In genomic region chr3:53534216-53534615, GRCh38 we compare ENCODE assay signal across 19 cellular contexts. TPM values are rescaled to one million over a fixed set of nuclear protein-coding genes. Genes with fewer than 3 reads are reported as not detected.
DNase-seq lines count a peak whose midpoint lies in the region; ATAC-seq and TF ChIP-seq lines count a peak whose summit lies in the region.
"Had no signal": no experiment of that assay in that cellular context is flagged by ENCODE, and none has a peak within 500 bp of the region (broad histone marks: within the 10 kb centered on the region; RNA-seq: fewer than 3 reads in every experiment).

No MANE protein-coding gene starts in this region.

- no peak overlapping the region for H3K4me2 ChIP-seq in SK-N-SH
- H3K4me2 ChIP-seq: BLaER1 had no signal

- no peaks in the 10 kb centered on the region for H3F3A ChIP-seq in SK-N-SH (replicated peaks; ENCODE audit: insufficient read depth)

- H3K27ac ChIP-seq in SK-N-SH (ENCODE audit: low read depth in 2 of 2, low read length in 1 of 2) = peak overlapping the region in 1 of 2 experiments; percentile 90; a peak in 2 of 4 replicates
- no peak overlapping the region for H3K27ac ChIP-seq in naive thymus-derived CD4-positive, alpha-beta T cell (ENCODE audit: low read depth, low read length)
- H3K27ac ChIP-seq: 22Rv1, BLaER1, GM23248 had no signal

- no peak overlapping the region for H3K4me3 ChIP-seq in SK-N-SH (ENCODE audit: low read depth in 2 of 2, low read length in 1 of 2)
- H3K4me3 ChIP-seq in naive thymus-derived CD4-positive, alpha-beta T cell (ENCODE audit: low read length) = no peak overlapping the region
- H3K4me3 ChIP-seq: BLaER1, GM12878, GM23248 had no signal

- H3K4me3 Mint-ChIP-seq in glutamatergic neuron (ENCODE audit: unreplicated experiment) (peak overlapping the region; percentile 18), nephron (no peak overlapping the region)
- no peak overlapping the region for H3K4me3 Mint-ChIP-seq in naive thymus-derived CD4-positive, alpha-beta T cell
- H3K4me3 Mint-ChIP-seq: B cell; CD8-positive, alpha-beta T cell had no signal

- no peaks in the 10 kb centered on the region for H3K27me3 Mint-ChIP-seq in glutamatergic neuron (ENCODE audit: unreplicated experiment)
- no peaks in the 10 kb centered on the region for H3K27me3 Mint-ChIP-seq in nephron (ENCODE audit: low read depth)
- peaks cover 12 to 51% (median 23%) of the 10 kb centered on the region in 5 donors for H3K27me3 Mint-ChIP-seq in naive thymus-derived CD4-positive, alpha-beta T cell

- TF ChIP-seq CTCF in SK-N-SH (IDR thresholded peaks at IDR 0.05) (no peak), glutamatergic neuron (IDR thresholded peaks at IDR 0.05; ENCODE audit: partially characterized antibody, unreplicated experiment) (no peak), nephron (IDR thresholded peaks at IDR 0.05; ENCODE audit: unreplicated experiment in 3 of 3) (no peak)

- TF ChIP-seq EP300 in SK-N-SH (IDR thresholded peaks at IDR 0.05; ENCODE audit: borderline replicate concordance in 1 of 2, low read depth in 1 of 2, low read length in 1 of 2) = peak in 1 of 2 experiments; percentile 82; a peak in 2 of 4 replicates

- intact Hi-C loops in naive thymus-derived CD4-positive, alpha-beta T cell (cut with micrococcal nuclease) = no loop called here

- POLR2A ChIA-PET in SK-N-SH (lab: Yijun Ruan, JAX) = interaction anchor here (1.4 kb wide), 1 partner anchor 40 kb away, joined by 6 read pairs; the partner anchor contains the start of gene CACNA1D
- POLR2A ChIA-PET in naive thymus-derived CD4-positive, alpha-beta T cell (lab: Charles Lee) = no interaction called here

- CTCF ChIA-PET in SK-N-SH (lab: Yijun Ruan, JAX) = interaction anchor here (0.6 to 5.7 kb wide), 6 partner anchors 10 to 187 kb away, joined by 3 to 25 read pairs (median 4); partner anchors contain the start of gene DCP1A
- CTCF ChIA-PET in naive thymus-derived CD4-positive, alpha-beta T cell (lab: Charles Lee) = no interaction called here

- H3K9ac ChIP-seq in SK-N-SH = no peak overlapping the region
- H3K9ac ChIP-seq: BLaER1, GM23248 had no signal

- no peaks in the 10 kb centered on the region for H3K9me3 Mint-ChIP-seq in glutamatergic neuron (ENCODE audit: unreplicated experiment)
- H3K9me3 Mint-ChIP-seq in nephron = no peaks in the 10 kb centered on the region
- no peaks in the 10 kb centered on the region for H3K9me3 Mint-ChIP-seq in naive thymus-derived CD4-positive, alpha-beta T cell
- H3K9me3 Mint-ChIP-seq: CD4-positive, CD25-positive, alpha-beta regulatory T cell; CD8-positive, alpha-beta T cell had no signal

- H3K4me1 ChIP-seq in SK-N-SH (ENCODE audit: control insufficient read depth in 1 of 2, insufficient read depth in 2 of 2, low read depth in 1 of 2, low read length in 1 of 2) = peaks cover 0 to 43% of the 10 kb centered on the region in 2 experiments; a peak in 2 of 4 replicates
- no peaks in the 10 kb centered on the region for H3K4me1 ChIP-seq in naive thymus-derived CD4-positive, alpha-beta T cell (ENCODE audit: control insufficient read depth in 2 of 2, insufficient read depth in 2 of 2, low read length in 2 of 2)
- H3K4me1 ChIP-seq: Caco-2 had no signal

- ATAC-seq in SK-N-SH treated with all-trans-retinoic acid at 6 μM for 48 hours = no peak
- ATAC-seq in naive thymus-derived CD4-positive, alpha-beta T cell = no peak
- ATAC-seq: CD8-positive, alpha-beta T cell; GM12878 had no signal

- H3K36me3 Mint-ChIP-seq in glutamatergic neuron (ENCODE audit: unreplicated experiment) (no peaks in the 10 kb centered on the region), nephron (ENCODE audit: low read depth) (no peaks in the 10 kb centered on the region)
- H3K36me3 Mint-ChIP-seq in naive thymus-derived CD4-positive, alpha-beta T cell = no peaks in the 10 kb centered on the region
- H3K36me3 Mint-ChIP-seq: CD4-positive, CD25-positive, alpha-beta regulatory T cell; CD8-positive, alpha-beta T cell had no signal

- no peaks in the 10 kb centered on the region for H3K27me3 ChIP-seq in SK-N-SH (ENCODE audit: insufficient read depth)
- H3K27me3 ChIP-seq in naive thymus-derived CD4-positive, alpha-beta T cell (ENCODE audit: control insufficient read depth in 2 of 2, insufficient read depth in 2 of 2, low read length in 2 of 2) = no peaks in the 10 kb centered on the region
- H3K27me3 ChIP-seq: BLaER1 had no signal

- H3K36me3 ChIP-seq in SK-N-SH (replicated peaks in 1 of 2; ENCODE audit: control insufficient read depth in 1 of 2, insufficient read depth in 2 of 2, low read length in 1 of 2) = no peaks in the 10 kb centered on the region
- no peaks in the 10 kb centered on the region for H3K36me3 ChIP-seq in naive thymus-derived CD4-positive, alpha-beta T cell (ENCODE audit: control insufficient read depth in 2 of 3, insufficient read depth in 3 of 3, low read length in 3 of 3)
- H3K36me3 ChIP-seq: BLaER1 had no signal

- H3K9me2 ChIP-seq in SK-N-SH = no peaks in the 10 kb centered on the region

- H3K4me1 Mint-ChIP-seq in glutamatergic neuron (ENCODE audit: low read depth, unreplicated experiment) (peaks cover 27% of the 10 kb centered on the region), nephron (peaks cover 51% of the 10 kb centered on the region)
- H3K4me1 Mint-ChIP-seq in naive thymus-derived CD4-positive, alpha-beta T cell = no peaks in the 10 kb centered on the region
- H3K4me1 Mint-ChIP-seq: B cell; CD4-positive, CD25-positive, alpha-beta regulatory T cell had no signal

- TF ChIP-seq RAD21 in SK-N-SH (IDR thresholded peaks at IDR 0.05; ENCODE audit: low read length) = peak; percentile 16; the same call in 1 of the 2 replicates

- DNase-seq in SK-N-SH (peak; percentile 68), glutamatergic neuron (no peak), MV-4-11 (lab: John Stamatoyannopoulos, UW) (no peak)
- DNase-seq in naive thymus-derived CD4-positive, alpha-beta T cell = no peak
- DNase-seq: Caco-2; CD4-positive, CD25-positive, alpha-beta regulatory T cell; CD8-positive, alpha-beta T cell; DMS79; EL; GDM1; GM23248; H7; HCEC 1CT had no signal

- no peak overlapping the region for H2AFZ ChIP-seq in SK-N-SH (ENCODE audit: low read depth)
- H2AFZ ChIP-seq: GM23248 had no signal

- peak overlapping the region; percentile 74 for H3K27ac Mint-ChIP-seq in glutamatergic neuron (ENCODE audit: unreplicated experiment)
- peak overlapping the region; percentile 78 to 94 (median 87) for H3K27ac Mint-ChIP-seq in nephron
- no peak overlapping the region for H3K27ac Mint-ChIP-seq in naive thymus-derived CD4-positive, alpha-beta T cell
- H3K27ac Mint-ChIP-seq: B cell; CD4-positive, CD25-positive, alpha-beta regulatory T cell; CD8-positive, alpha-beta T cell had no signal

- no peaks in the 10 kb centered on the region for H3K79me2 ChIP-seq in SK-N-SH (ENCODE audit: insufficient read depth)

- H3K9me3 ChIP-seq in SK-N-SH = no peaks in the 10 kb centered on the region
- no peaks in the 10 kb centered on the region for H3K9me3 ChIP-seq in naive thymus-derived CD4-positive, alpha-beta T cell (ENCODE audit: control insufficient read depth in 2 of 3, low read length in 3 of 3)
- H3K9me3 ChIP-seq: BLaER1, Caco-2 had no signal

- WGBS in SK-N-SH (ENCODE audit: low lambda C conversion rate) = 50% methylated on average over 9 of the region's 9 CpGs

- H4K20me1 ChIP-seq in SK-N-SH (ENCODE audit: insufficient read depth) = no peaks in the 10 kb centered on the region
- H4K20me1 ChIP-seq: BLaER1 had no signal

TF ChIP-seq in SK-N-SH, 30 proteins besides CTCF, POLR2A, EP300 and RAD21 (continues in another document):
- TF ChIP-seq POLR2AphosphoS5 (IDR thresholded peaks at IDR 0.05; ENCODE audit: low read depth, low read length) (no peak), TAF1 (IDR thresholded peaks at IDR 0.05; ENCODE audit: borderline replicate concordance, low read depth, low read length) (no peak), JUND (IDR thresholded peaks at IDR 0.05) (no peak), NRF1 (IDR thresholded peaks at IDR 0.05; ENCODE audit: low read depth, low read length) (no peak)

TF ChIP-seq in SK-N-SH treated with all-trans-retinoic acid at 6 μM for 48 hours, 23 proteins besides CTCF, POLR2A, EP300 and RAD21:
- TF ChIP-seq ZFP3 (CRISPR knock-in tag; IDR thresholded peaks at IDR 0.05) = no peak

RNA-seq across cellular contexts. Expression of gene CACNA1D, which starts 39.8 kb away (rescaled TPM):
- 0.05 and 0.12 TPM in 2 replicates for polyA plus RNA-seq in SK-N-SH (2012; rRNA removed)
- 0.04 and 0.14 TPM in 2 replicates for polyA plus RNA-seq in SK-N-SH (2012; cell fraction: cytosol; rRNA removed)
- 0.17 and 0.35 TPM in 2 replicates for polyA plus RNA-seq in SK-N-SH (2012; cell fraction: nucleus; rRNA removed)
- 5.0 TPM for total RNA-seq in glutamatergic neuron (ENCODE audit: unreplicated experiment)
- total RNA-seq in naive thymus-derived CD4-positive, alpha-beta T cell = 1 to 10 TPM in 1 of 5 experiments, under 1 TPM in 2, not detected in 2; 0.61 to 2.0 (median 0.70) TPM
- not detected for polyA plus RNA-seq in naive thymus-derived CD4-positive, alpha-beta T cell
- total RNA-seq: CD8-positive, alpha-beta T cell; GM23248 had no signal
- polyA plus RNA-seq: GM23248 had no signal

Comparison
In these comparisons a context has a peak if more than half of its experiments do, and no peak if none do; other contexts are left out.
1. H3K27ac Mint-ChIP-seq: peak in glutamatergic neuron (single experiment) and nephron (3 of 3); none in naive thymus-derived CD4-positive, alpha-beta T cell (0 of 9).